ENCODE assay signal across 2 cellular contexts in genomic region chr2:137910641-137911040, GRCh38.
TF ChIP-seq lines count a peak whose summit lies in the region.

No MANE protein-coding gene starts in this region.

TF ChIP-seq in HCT116, 20 proteins besides CTCF, POLR2A, EP300 and RAD21 (continued from another document):
- TF ChIP-seq ZBTB33 (IDR thresholded peaks at IDR 0.05; ENCODE audit: extremely low read depth, insufficient replicate concordance, low read length), result no peak
- no peak for TF ChIP-seq CBX3 (IDR thresholded peaks at IDR 0.05; ENCODE audit: low read depth)
- TF ChIP-seq EGR1 (IDR thresholded peaks at IDR 0.05; ENCODE audit: low read depth), result no peak

TF ChIP-seq in liver, 16 proteins besides CTCF, POLR2A, EP300 and RAD21 (continued from another document):
- no peak for TF ChIP-seq ZBTB33 (IDR thresholded peaks at IDR 0.05)
